Comparison of ENCODE assay signal across 18 cellular contexts in genomic region chr11:113567097-113567496, GRCh38.
DNase-seq lines count a peak whose midpoint lies in the region; ATAC-seq and TF ChIP-seq lines count a peak whose summit lies in the region.
"Had no signal": no experiment of that assay in that cellular context is flagged by ENCODE, and none has a peak within 500 bp of the region (broad histone marks: within the 10 kb centered on the region; RNA-seq: fewer than 3 reads in every experiment).

No MANE protein-coding gene starts in this region.

- no peak for TF ChIP-seq RAD21 in neural cell (conservative IDR thresholded peaks at IDR 0.05)

- no peaks in the 10 kb centered on the region for H4K20me1 ChIP-seq in neural cell (ENCODE audit: insufficient read depth)
- H4K20me1 ChIP-seq: BLaER1 had no signal

- POLR2A ChIA-PET in CD8-positive, alpha-beta memory T cell (lab: Charles Lee): no interaction called here

- H3K27ac ChIP-seq in WERI-Rb-1 (no peak overlapping the region), neural cell (ENCODE audit: low read length) (no peak overlapping the region)
- H3K27ac ChIP-seq in CD8-positive, alpha-beta memory T cell (ENCODE audit: low read depth, low read length): no peak overlapping the region
- H3K27ac ChIP-seq: BLaER1 had no signal

- H3K27me3 ChIP-seq in WERI-Rb-1 (ENCODE audit: insufficient read depth, low read depth, severe bottlenecking) (no peaks in the 10 kb centered on the region), neural cell (ENCODE audit: insufficient read depth, low read depth, low read length) (no peaks in the 10 kb centered on the region)
- no peaks in the 10 kb centered on the region for H3K27me3 ChIP-seq in CD8-positive, alpha-beta memory T cell (ENCODE audit: insufficient read depth, low read length, poor library complexity, severe bottlenecking)
- H3K27me3 ChIP-seq: BE2C, BLaER1 had no signal

- no peaks in the 10 kb centered on the region for H3K4me1 ChIP-seq in CD8-positive, alpha-beta memory T cell (ENCODE audit: insufficient read depth, low read length)
- H3K4me1 ChIP-seq: BLaER1 had no signal

- H3K36me3 ChIP-seq in WERI-Rb-1 (no peaks in the 10 kb centered on the region), neural cell (ENCODE audit: insufficient read depth, low read length) (no peaks in the 10 kb centered on the region)
- no peaks in the 10 kb centered on the region for H3K36me3 ChIP-seq in CD8-positive, alpha-beta memory T cell (ENCODE audit: insufficient read depth, low read length)
- H3K36me3 ChIP-seq: BE2C, BLaER1 had no signal

- DNase-seq in NCI-H82 (lab: John Stamatoyannopoulos, UW): peak; percentile 63
- DNase-seq in NCI-H82 treated with DMSO at 0.1 percent for 48 hours (lab: John Stamatoyannopoulos, UW; ENCODE audit: unreplicated experiment): no peak
- peak; percentile 48 for DNase-seq in WERI-Rb-1
- peak; percentile 52 for DNase-seq in putamen (ENCODE audit: low spot score)
- DNase-seq in stimulated activated CD4-positive, alpha-beta T cell treated with anti-CD3 and anti-CD28 coated beads, Interleukin-1b, Interleukin-23, amount 100 ng/mL, for 48 hours: no peak
- no peak for DNase-seq in CD8-positive, alpha-beta memory T cell
- DNase-seq: 8988T; ACHN; BE2C; C1 segment of cervical spinal cord; CD4-positive, alpha-beta memory T cell; CD4-positive, CD25-positive, alpha-beta regulatory T cell; DMS79 treated with DMSO at 0.1 percent for 48 hours; GF-D8 had no signal

- peak; percentile 31 for TF ChIP-seq EP300 in neural cell (conservative IDR thresholded peaks at IDR 0.05; ENCODE audit: poor library complexity, severe bottlenecking)

- no peaks in the 10 kb centered on the region for H3F3A ChIP-seq in neural cell (ENCODE audit: insufficient read depth, low read length, poor library complexity, severe bottlenecking)

- no peaks in the 10 kb centered on the region for H3K36me3 Mint-ChIP-seq in CD8-positive, alpha-beta memory T cell
- H3K36me3 Mint-ChIP-seq: CD14-positive monocyte; CD4-positive, alpha-beta memory T cell; CD4-positive, CD25-positive, alpha-beta regulatory T cell had no signal

- H3K9me3 ChIP-seq in WERI-Rb-1 (ENCODE audit: severe bottlenecking) (no peaks in the 10 kb centered on the region), neural cell (ENCODE audit: low read length) (no peaks in the 10 kb centered on the region)
- H3K9me3 ChIP-seq in CD8-positive, alpha-beta memory T cell (ENCODE audit: low read length): no peaks in the 10 kb centered on the region
- H3K9me3 ChIP-seq: BE2C, BLaER1 had no signal

- H3K27me3 Mint-ChIP-seq in CD8-positive, alpha-beta memory T cell: peaks cover 5 to 24% of the 10 kb centered on the region in 2 donors
- H3K27me3 Mint-ChIP-seq: CD4-positive, CD25-positive, alpha-beta regulatory T cell had no signal

- H2AFZ ChIP-seq in neural cell (ENCODE audit: low read depth, low read length): no peak overlapping the region

- H3K9me3 Mint-ChIP-seq in CD8-positive, alpha-beta memory T cell: no peaks in the 10 kb centered on the region
- H3K9me3 Mint-ChIP-seq: CD14-positive monocyte; CD4-positive, alpha-beta memory T cell; CD4-positive, CD25-positive, alpha-beta regulatory T cell had no signal

- no peaks in the 10 kb centered on the region for H3K4me1 Mint-ChIP-seq in CD8-positive, alpha-beta memory T cell
- H3K4me1 Mint-ChIP-seq: CD14-positive monocyte; CD4-positive, alpha-beta memory T cell had no signal

- no peaks in the 10 kb centered on the region for H3K9me2 ChIP-seq in neural cell (ENCODE audit: insufficient read depth, low read length)

- H3K4me2 ChIP-seq in neural cell (ENCODE audit: low read length): no peak overlapping the region
- H3K4me2 ChIP-seq: BLaER1 had no signal

- ATAC-seq in HG03135 (IDR thresholded peaks at IDR 0.05; ENCODE audit: unreplicated experiment): no peak

- no peak overlapping the region for H3K9ac ChIP-seq in neural cell (ENCODE audit: low read length)
- H3K9ac ChIP-seq: BLaER1 had no signal

- no peak overlapping the region for H3K4me3 Mint-ChIP-seq in CD8-positive, alpha-beta memory T cell
- H3K4me3 Mint-ChIP-seq: CD14-positive monocyte; CD4-positive, alpha-beta memory T cell; CD4-positive, CD25-positive, alpha-beta regulatory T cell had no signal

- H3K4me3 ChIP-seq in WERI-Rb-1 (ENCODE audit: low read depth, low read length) (no peak overlapping the region), neural cell (ENCODE audit: low read length) (peak overlapping the region; percentile 1)
- no peak overlapping the region for H3K4me3 ChIP-seq in CD8-positive, alpha-beta memory T cell (ENCODE audit: low read length)
- H3K4me3 ChIP-seq: BLaER1 had no signal

- TF ChIP-seq CTCF in WERI-Rb-1 (IDR thresholded peaks at IDR 0.05; ENCODE audit: low read depth, low read length) (no peak), neural cell (IDR thresholded peaks at IDR 0.05; ENCODE audit: poor library complexity, severe bottlenecking) (no peak)

- H3K79me2 ChIP-seq in neural cell (replicated peaks; ENCODE audit: insufficient read depth, low read length): no peaks in the 10 kb centered on the region

- H3K27ac Mint-ChIP-seq in CD8-positive, alpha-beta memory T cell: peak overlapping the region in 1 of 8 donors; percentile 22
- H3K27ac Mint-ChIP-seq: CD14-positive monocyte; CD4-positive, alpha-beta memory T cell; CD4-positive, CD25-positive, alpha-beta regulatory T cell had no signal

- CTCF ChIA-PET in CD8-positive, alpha-beta memory T cell (lab: Charles Lee): no interaction called here

TF ChIP-seq in neural cell, 6 proteins besides CTCF, POLR2A, EP300 and RAD21:
- peak; percentile 81 for TF ChIP-seq REST (IDR thresholded peaks at IDR 0.05; ENCODE audit: borderline replicate concordance)
- TF ChIP-seq EZH2 (IDR thresholded peaks at IDR 0.05; ENCODE audit: borderline replicate concordance, insufficient read depth, low read length, poor library complexity, severe bottlenecking): no peak
- peak; percentile 41 for TF ChIP-seq POLR2AphosphoS5 (IDR thresholded peaks at IDR 0.05)
- TF ChIP-seq MXI1 (conservative IDR thresholded peaks at IDR 0.05; ENCODE audit: poor library complexity, severe bottlenecking): no peak

Comparison
In these comparisons a context has a peak if more than half of its experiments do, and no peak if none do; other contexts are left out.
1. DNase-seq: peak in NCI-H82 (single experiment), WERI-Rb-1 (single experiment) and putamen (single experiment); none in NCI-H82 treated with DMSO at 0.1 percent for 48 hours (single experiment), stimulated activated CD4-positive, alpha-beta T cell treated with anti-CD3 and anti-CD28 coated beads, Interleukin-1b, Interleukin-23, amount 100 ng/mL, for 48 hours (single experiment) and CD8-positive, alpha-beta memory T cell (0 of 5).